Comparison of ENCODE assay signal across 18 cellular contexts in the genomic region with DNA sequence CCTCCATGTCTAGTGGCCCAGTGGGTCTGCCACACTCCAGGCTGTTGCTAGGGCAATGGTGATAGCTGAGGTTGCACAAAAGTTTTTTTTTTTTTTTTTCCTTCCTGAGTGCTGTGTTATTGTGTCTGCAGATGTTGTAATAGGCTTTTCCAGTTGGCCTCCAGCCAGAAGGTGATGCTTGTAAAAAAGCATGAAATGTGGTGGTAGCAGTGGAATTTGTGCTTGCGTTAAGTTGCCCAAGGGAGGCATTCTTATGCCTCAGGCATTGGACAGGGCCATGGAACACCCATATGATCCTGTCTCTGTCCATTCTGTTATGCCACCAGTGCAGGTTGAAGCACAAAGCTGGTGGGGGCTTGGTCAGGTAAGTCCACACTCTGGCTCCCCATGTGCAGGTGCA.
DNase-seq lines count a peak whose midpoint lies in the region; ATAC-seq and TF ChIP-seq lines count a peak whose summit lies in the region.
"Had no signal": no experiment of that assay in that cellular context is flagged by ENCODE, and none has a peak within 500 bp of the region (broad histone marks: within the 10 kb centered on the region; RNA-seq: fewer than 3 reads in every experiment).

No MANE protein-coding gene starts in this region.

- H3K36me3 ChIP-seq in SK-N-MC (ENCODE audit: insufficient read depth, low read length), result no peaks in the 10 kb centered on the region
- no peaks in the 10 kb centered on the region for H3K36me3 ChIP-seq in aorta (ENCODE audit: control insufficient read depth in 1 of 2, insufficient read depth in 2 of 2, low read length in 1 of 2)
- H3K36me3 ChIP-seq: prostate gland had no signal

- TF ChIP-seq CTCF in foreskin keratinocyte (conservative IDR thresholded peaks at IDR 0.05), result no peak

- H3K27ac ChIP-seq in SK-N-MC (no peak overlapping the region), foreskin keratinocyte (no peak overlapping the region), aorta (ENCODE audit: low read depth in 1 of 2, low read length in 2 of 2) (no peak overlapping the region)
- H3K27ac ChIP-seq: C4-2B, GM23248, prostate gland had no signal

- DNase-seq in ELR (ENCODE audit: low read depth) (peak; percentile 9), LHCN-M2 (ENCODE audit: low read depth) (peak; percentile 0), SK-N-MC (ENCODE audit: low read depth, low spot score) (peak; percentile 58), foreskin keratinocyte (peak; percentile 0 to 12), hypothalamus (lab: John Stamatoyannopoulos, UW) (no peak), aorta (no peak)
- DNase-seq: activated CD4-positive, CD25-positive, alpha-beta regulatory T cell; glutamatergic neuron; GM23248; Kasumi-1; NCI-H82; stimulated activated naive CD8-positive, alpha-beta T cell treated with anti-CD3 and anti-CD28 coated beads, Interleukin-15, Interleukin-2, amounts not matched to agents 100 U/mL and 50 U/mL, for 24 hours had no signal

- H3K4me1 ChIP-seq in foreskin keratinocyte (no peaks in the 10 kb centered on the region), aorta (ENCODE audit: control insufficient read depth in 1 of 2, insufficient read depth in 2 of 2, low read length in 2 of 2) (no peaks in the 10 kb centered on the region)
- H3K4me1 ChIP-seq: prostate gland had no signal

- H3K9ac ChIP-seq in SK-N-MC (ENCODE audit: insufficient read length), result no peak overlapping the region
- H3K9ac ChIP-seq: GM23248 had no signal

- H3K9me3 ChIP-seq in SK-N-MC (ENCODE audit: low read depth, low read length) (no peaks in the 10 kb centered on the region), aorta (ENCODE audit: control insufficient read depth, low read length) (no peaks in the 10 kb centered on the region)
- H3K9me3 ChIP-seq: prostate gland had no signal

- H3K27me3 ChIP-seq in foreskin keratinocyte, result no peaks in the 10 kb centered on the region
- no peaks in the 10 kb centered on the region for H3K27me3 ChIP-seq in aorta (ENCODE audit: control insufficient read depth in 1 of 2, insufficient read depth in 2 of 2, low read length in 1 of 2)

- no peak for ATAC-seq in foreskin keratinocyte
- ATAC-seq in HG02763 (IDR thresholded peaks at IDR 0.05; ENCODE audit: unreplicated experiment), result no peak
- no peak for ATAC-seq in aorta (ENCODE audit: low FRiP score)
- ATAC-seq in GM21367 (IDR thresholded peaks at IDR 0.05; ENCODE audit: unreplicated experiment), result no peak
- ATAC-seq: natural killer cell treated with Interleukin-12 subunit alpha and Interleukin-12 subunit beta and Interleukin-15 and Interleukin-18, amount 100 ng/mL, for 72 hours; Right ventricle myocardium inferior; stimulated activated naive CD8-positive, alpha-beta T cell treated with anti-CD3 and anti-CD28 coated beads, Interleukin-15, Interleukin-2, amounts not matched to agents 100 U/mL and 50 U/mL, for 24 hours had no signal

- H3K4me3 ChIP-seq in SK-N-MC (no peak overlapping the region), aorta (ENCODE audit: low read length in 2 of 2) (no peak overlapping the region)
- H3K4me3 ChIP-seq: GM23248, prostate gland had no signal

- intact Hi-C loops in aorta (cut with DNase I), result no loop called here

- 23 to 47% methylated on average over 1 of the region's 1 CpG for WGBS in aorta, 2 donors

Comparison
In these comparisons a context has a peak if more than half of its experiments do, and no peak if none do; other contexts are left out.
1. DNase-seq: peak in ELR (single experiment), LHCN-M2 (single experiment), SK-N-MC (single experiment) and foreskin keratinocyte (2 of 2); none in hypothalamus (0 of 51) and aorta (0 of 2).